20 cellular contexts compared by ENCODE assay signal in genomic region chr3:45826321-45826720, GRCh38. TPM values are rescaled to one million over a fixed set of nuclear protein-coding genes. Genes with fewer than 3 reads are reported as not detected.
A peak's percentile ranks its signal among the peaks of the same experiment; 100 is the strongest.
DNase-seq lines count a peak whose midpoint lies in the region; ATAC-seq, FAIRE-seq and TF ChIP-seq lines count a peak whose summit lies in the region.
"Had no signal": no experiment of that assay in that cellular context is flagged by ENCODE, and none has a peak within 500 bp of the region (broad histone marks: within the 10 kb centered on the region; RNA-seq: fewer than 3 reads in every experiment).

No MANE protein-coding gene starts in this region.

- H3K27me3 Mint-ChIP-seq in activated CD8-positive, alpha-beta T cell treated with anti-CD3 and anti-CD28 coated beads for 36 hours, result no peaks in the 10 kb centered on the region
- H3K27me3 Mint-ChIP-seq in activated CD8-positive, alpha-beta T cell treated with anti-CD3 and anti-CD28 coated beads, Interleukin-2, amount 10 ng/mL, durations not matched to agents 7 days and 5 days (ENCODE audit: low read depth), result no peaks in the 10 kb centered on the region
- H3K27me3 Mint-ChIP-seq in stimulated activated memory B cell treated with anti-CD40 and anti-IgM and Interleukin-4, amounts not matched to agents 10 μg/mL and 1 μg/mL and 100 μg/mL, for 72 hours, result no peaks in the 10 kb centered on the region
- H3K27me3 Mint-ChIP-seq in H9 (ENCODE audit: low read depth), result no peaks in the 10 kb centered on the region

- H3K9me3 Mint-ChIP-seq in activated CD8-positive, alpha-beta T cell treated with anti-CD3 and anti-CD28 coated beads for 36 hours, result no peaks in the 10 kb centered on the region
- no peaks in the 10 kb centered on the region for H3K9me3 Mint-ChIP-seq in activated CD8-positive, alpha-beta T cell treated with anti-CD3 and anti-CD28 coated beads, Interleukin-2, amount 10 ng/mL, durations not matched to agents 7 days and 5 days (ENCODE audit: insufficient read depth)
- no peaks in the 10 kb centered on the region for H3K9me3 Mint-ChIP-seq in stimulated activated memory B cell treated with anti-CD40 and anti-IgM and Interleukin-4, amounts not matched to agents 10 μg/mL and 1 μg/mL and 100 μg/mL, for 72 hours
- H3K9me3 Mint-ChIP-seq in H9, result no peaks in the 10 kb centered on the region
- H3K9me3 Mint-ChIP-seq: GM23338 had no signal

- TF ChIP-seq POLR2A in H54 (IDR thresholded peaks at IDR 0.05; ENCODE audit: low read depth, low read length), result no peak

- H3K79me2 ChIP-seq in H9 (ENCODE audit: insufficient read depth, low read length), result no peaks in the 10 kb centered on the region

- H4K91ac ChIP-seq in H9 (ENCODE audit: insufficient read length, low read depth, low read length), result no peak overlapping the region

- no peaks in the 10 kb centered on the region for H3K9me3 ChIP-seq in H9 (ENCODE audit: control insufficient read depth, low read depth, low read length)
- H3K9me3 ChIP-seq: Caco-2 had no signal

- no peaks in the 10 kb centered on the region for H3K4me1 ChIP-seq in H9 (ENCODE audit: insufficient read depth, low read length)
- H3K4me1 ChIP-seq: Caco-2 had no signal

- no peaks in the 10 kb centered on the region for H3K23me2 ChIP-seq in H9 (ENCODE audit: insufficient read length, low read depth, low read length, poor library complexity, severe bottlenecking)

- no CpG with 5 or more reads among the region's 2 CpGs for WGBS in H9 (ENCODE audit: extremely low coverage, insufficient read length, low lambda C conversion rate)

- H4K20me1 ChIP-seq in H9 (ENCODE audit: control insufficient read depth, insufficient read depth, insufficient read length), result no peaks in the 10 kb centered on the region

- H3K4me3 Mint-ChIP-seq in activated CD8-positive, alpha-beta T cell treated with anti-CD3 and anti-CD28 coated beads for 36 hours, result no peak overlapping the region
- no peak overlapping the region for H3K4me3 Mint-ChIP-seq in activated CD8-positive, alpha-beta T cell treated with anti-CD3 and anti-CD28 coated beads, Interleukin-2, amount 10 ng/mL, durations not matched to agents 7 days and 5 days
- no peak overlapping the region for H3K4me3 Mint-ChIP-seq in stimulated activated memory B cell treated with anti-CD40 and anti-IgM and Interleukin-4, amounts not matched to agents 10 μg/mL and 1 μg/mL and 100 μg/mL, for 72 hours
- no peak overlapping the region for H3K4me3 Mint-ChIP-seq in H9
- H3K4me3 Mint-ChIP-seq: GM23338 had no signal

- H3K9ac ChIP-seq in H9 (ENCODE audit: extremely low read depth, insufficient read length, low read length), result no peak overlapping the region

- no peak overlapping the region for H4K8ac ChIP-seq in H9 (replicated peaks; ENCODE audit: insufficient read length, low read depth, low read length)

- no peak overlapping the region for H3K27ac ChIP-seq in H9 (ENCODE audit: insufficient read length, low read depth, low read length)
- H3K27ac ChIP-seq: HL-60 had no signal

- H3T11ph ChIP-seq in H9 (ENCODE audit: low read length), result no peak overlapping the region

- no peak overlapping the region for H3K14ac ChIP-seq in H9 (ENCODE audit: insufficient read depth, low read length)

- no peak overlapping the region for H4K5ac ChIP-seq in H9 (ENCODE audit: insufficient read length, low read depth, low read length)

- intact Hi-C loops in activated CD8-positive, alpha-beta T cell treated with anti-CD3 and anti-CD28 coated beads for 36 hours (cut with micrococcal nuclease), result no loop called here
- intact Hi-C loops in cardiac septum (cut with DNase I), result no loop called here

- H2BK20ac ChIP-seq in H9 (ENCODE audit: low read depth, low read length, poor library complexity, severe bottlenecking), result no peak overlapping the region

- no peak overlapping the region for H3K4ac ChIP-seq in H9 (ENCODE audit: low read depth, low read length)

- no peaks in the 10 kb centered on the region for H3K79me1 ChIP-seq in H9 (ENCODE audit: insufficient read depth, low read depth, low read length, poor library complexity, severe bottlenecking)

- H2BK120ac ChIP-seq in H9 (ENCODE audit: low read depth, low read length, poor library complexity, severe bottlenecking), result no peak overlapping the region

- H2BK5ac ChIP-seq in H9 (ENCODE audit: insufficient read length, low read length), result no peak overlapping the region

- no peak overlapping the region for H3K23ac ChIP-seq in H9 (ENCODE audit: insufficient read length, low read depth, low read length)

- no peak overlapping the region for H2AK5ac ChIP-seq in H9 (ENCODE audit: insufficient read length, low read length)

- no peak overlapping the region for H3K4me3 ChIP-seq in epithelial cell of esophagus (ENCODE audit: low read length)
- H3K4me3 ChIP-seq: GM12878, GM23338 had no signal

- peak overlapping the region; percentile 28 for H3K27ac Mint-ChIP-seq in activated CD8-positive, alpha-beta T cell treated with anti-CD3 and anti-CD28 coated beads for 36 hours
- H3K27ac Mint-ChIP-seq in activated CD8-positive, alpha-beta T cell treated with anti-CD3 and anti-CD28 coated beads, Interleukin-2, amount 10 ng/mL, durations not matched to agents 7 days and 5 days, result no peak overlapping the region
- H3K27ac Mint-ChIP-seq in stimulated activated memory B cell treated with anti-CD40 and anti-IgM and Interleukin-4, amounts not matched to agents 10 μg/mL and 1 μg/mL and 100 μg/mL, for 72 hours, result peak overlapping the region; percentile 6
- no peak overlapping the region for H3K27ac Mint-ChIP-seq in H9
- H3K27ac Mint-ChIP-seq: GM23338 had no signal

- no peak overlapping the region for H3K4me2 ChIP-seq in H9 (ENCODE audit: insufficient read depth, insufficient read length, low read length)
- H3K4me2 ChIP-seq: GM23338 had no signal

- no peak overlapping the region for H3K18ac ChIP-seq in H9 (ENCODE audit: insufficient read length, low read depth, low read length)

- CTCF ChIA-PET in activated CD8-positive, alpha-beta T cell treated with anti-CD3 and anti-CD28 coated beads for 36 hours (lab: Charles Lee), result interaction anchor here (1.2 to 2.3 kb wide), 4 partner anchors 10 to 19 kb away, joined by 4 to 7 read pairs (median 6); partner anchors contain the start of gene LZTFL1
- CTCF ChIA-PET in activated CD8-positive, alpha-beta T cell treated with anti-CD3 and anti-CD28 coated beads, Interleukin-2, amount 10 ng/mL, durations not matched to agents 7 days and 5 days (lab: Charles Lee), result interaction anchor here (1.2 to 1.4 kb wide), 3 partner anchors 11 to 252 kb away, joined by 3 to 5 read pairs (median 4); no protein-coding TSS in a partner anchor

- no peak for DNase-seq in activated CD8-positive, alpha-beta T cell treated with anti-CD3 and anti-CD28 coated beads for 36 hours
- DNase-seq in activated CD8-positive, alpha-beta T cell treated with anti-CD3 and anti-CD28 coated beads, Interleukin-2, amount 10 ng/mL, durations not matched to agents 7 days and 5 days, result no peak
- DNase-seq in H54 (ENCODE audit: insufficient read length, low spot score) (no peak), epithelial cell of esophagus (ENCODE audit: low read depth) (peak; percentile 37), H9 (no peak), cardiac septum (ENCODE audit: low spot score) (no peak)
- DNase-seq: AML-193, Caco-2, DMS53, NCI-H146, NCI-H2081 treated with DMSO at 0.1 percent for 48 hours, NCI-H345, NCI-H526 treated with DMSO at 0.1 percent for 48 hours, OCI-M1 had no signal

- peaks cover 12% of the 10 kb centered on the region for H3K4me1 Mint-ChIP-seq in activated CD8-positive, alpha-beta T cell treated with anti-CD3 and anti-CD28 coated beads for 36 hours (ENCODE audit: low read depth)
- H3K4me1 Mint-ChIP-seq in activated CD8-positive, alpha-beta T cell treated with anti-CD3 and anti-CD28 coated beads, Interleukin-2, amount 10 ng/mL, durations not matched to agents 7 days and 5 days (ENCODE audit: low read depth), result no peaks in the 10 kb centered on the region
- no peaks in the 10 kb centered on the region for H3K4me1 Mint-ChIP-seq in stimulated activated memory B cell treated with anti-CD40 and anti-IgM and Interleukin-4, amounts not matched to agents 10 μg/mL and 1 μg/mL and 100 μg/mL, for 72 hours
- H3K4me1 Mint-ChIP-seq in H9, result no peaks in the 10 kb centered on the region
- H3K4me1 Mint-ChIP-seq: GM23338 had no signal

- FAIRE-seq in H54 (lab: Jason Lieb, UNC), result peak; percentile 85
- FAIRE-seq: GM12878 had no signal

- H3K27me3 ChIP-seq in H9 (ENCODE audit: insufficient read depth, low read length), result no peaks in the 10 kb centered on the region

- H2BK12ac ChIP-seq in H9 (ENCODE audit: insufficient read length, low read depth, low read length), result no peak overlapping the region

- H3K56ac ChIP-seq in H9 (ENCODE audit: insufficient read length, low read depth, low read length), result no peak overlapping the region

- peak; percentile 83 for ATAC-seq in activated CD8-positive, alpha-beta T cell treated with anti-CD3 and anti-CD28 coated beads for 36 hours
- no peak for ATAC-seq in activated CD8-positive, alpha-beta T cell treated with anti-CD3 and anti-CD28 coated beads, Interleukin-2, amount 10 ng/mL, durations not matched to agents 7 days and 5 days
- no peak for ATAC-seq in stimulated activated memory B cell treated with anti-CD40 and anti-IgM and Interleukin-4, amounts not matched to agents 10 μg/mL and 1 μg/mL and 100 μg/mL, for 72 hours
- no peak for ATAC-seq in GM19351 (IDR thresholded peaks at IDR 0.05; ENCODE audit: unreplicated experiment)
- ATAC-seq: GM12878, GM23338 had no signal

- no peak overlapping the region for H2AFZ ChIP-seq in H9 (ENCODE audit: low read length)
- H2AFZ ChIP-seq: GM23338 had no signal

- POLR2A ChIA-PET in activated CD8-positive, alpha-beta T cell treated with anti-CD3 and anti-CD28 coated beads for 36 hours (lab: Charles Lee), result interaction anchor here (0.7 to 1.1 kb wide), 2 partner anchors 11 to 265 kb away, joined by 3 read pairs; no protein-coding TSS in a partner anchor
- POLR2A ChIA-PET in activated CD8-positive, alpha-beta T cell treated with anti-CD3 and anti-CD28 coated beads, Interleukin-2, amount 10 ng/mL, durations not matched to agents 7 days and 5 days (lab: Charles Lee), result interaction anchor here (1.3 kb wide), 1 partner anchor 14 kb away, joined by 3 read pairs; no protein-coding TSS in a partner anchor

- peaks cover 9% of the 10 kb centered on the region for H3K36me3 Mint-ChIP-seq in activated CD8-positive, alpha-beta T cell treated with anti-CD3 and anti-CD28 coated beads for 36 hours (ENCODE audit: low read depth)
- no peaks in the 10 kb centered on the region for H3K36me3 Mint-ChIP-seq in activated CD8-positive, alpha-beta T cell treated with anti-CD3 and anti-CD28 coated beads, Interleukin-2, amount 10 ng/mL, durations not matched to agents 7 days and 5 days (ENCODE audit: low read depth)
- H3K36me3 Mint-ChIP-seq in stimulated activated memory B cell treated with anti-CD40 and anti-IgM and Interleukin-4, amounts not matched to agents 10 μg/mL and 1 μg/mL and 100 μg/mL, for 72 hours, result peaks cover 48% of the 10 kb centered on the region
- H3K36me3 Mint-ChIP-seq in H9 (ENCODE audit: insufficient read depth in 1 of 3, low read depth in 3 of 3), result peaks cover 0 to 5% (median 4%) of the 10 kb centered on the region in 3 experiments; a peak in 1 of 7 replicates

- no peak overlapping the region for H2BK15ac ChIP-seq in H9 (ENCODE audit: low read depth, low read length)

- TF ChIP-seq CTCF in activated CD8-positive, alpha-beta T cell treated with anti-CD3 and anti-CD28 coated beads for 36 hours (IDR thresholded peaks at IDR 0.05), result no peak
- TF ChIP-seq CTCF in epithelial cell of esophagus (IDR thresholded peaks at IDR 0.05; ENCODE audit: insufficient read depth, low read depth, low read length, missing control alignments), result no peak
- no peak for TF ChIP-seq CTCF in H9 (conservative IDR thresholded peaks at IDR 0.05)

RNA-seq across cellular contexts. Expression of gene LZTFL1, which starts 15.6 kb away (rescaled TPM):
- 1 to 10 TPM; 4.7 TPM for total RNA-seq in activated CD8-positive, alpha-beta T cell treated with anti-CD3 and anti-CD28 coated beads for 36 hours
- 1 to 10 TPM; 5.1 to 6.7 TPM for total RNA-seq in activated CD8-positive, alpha-beta T cell treated with anti-CD3 and anti-CD28 coated beads, Interleukin-2, amount 10 ng/mL, durations not matched to agents 7 days and 5 days
- total RNA-seq in H9 (2021), result 9.1 and 12.2 TPM in 2 replicates
- total RNA-seq in cardiac septum, result 6.0 TPM

RNA-seq across cellular contexts. Expression of gene SLC6A20, which starts 30.0 kb away (rescaled TPM):
- not detected for total RNA-seq in activated CD8-positive, alpha-beta T cell treated with anti-CD3 and anti-CD28 coated beads for 36 hours
- not detected for total RNA-seq in activated CD8-positive, alpha-beta T cell treated with anti-CD3 and anti-CD28 coated beads, Interleukin-2, amount 10 ng/mL, durations not matched to agents 7 days and 5 days
- total RNA-seq in H9 (2021) (0.09 and 0.20 TPM in 2 replicates), cardiac septum (not detected)
- total RNA-seq: A673 had no signal

Comparison
In these comparisons a context has a peak if more than half of its experiments do, and no peak if none do; other contexts are left out.
1. H3K27ac Mint-ChIP-seq: peak in activated CD8-positive, alpha-beta T cell treated with anti-CD3 and anti-CD28 coated beads for 36 hours (single experiment) and stimulated activated memory B cell treated with anti-CD40 and anti-IgM and Interleukin-4, amounts not matched to agents 10 μg/mL and 1 μg/mL and 100 μg/mL, for 72 hours (single experiment); none in activated CD8-positive, alpha-beta T cell treated with anti-CD3 and anti-CD28 coated beads, Interleukin-2, amount 10 ng/mL, durations not matched to agents 7 days and 5 days (single experiment) and H9 (0 of 3).